Comparison of ENCODE assay signal across 23 cellular contexts in the genomic region with DNA sequence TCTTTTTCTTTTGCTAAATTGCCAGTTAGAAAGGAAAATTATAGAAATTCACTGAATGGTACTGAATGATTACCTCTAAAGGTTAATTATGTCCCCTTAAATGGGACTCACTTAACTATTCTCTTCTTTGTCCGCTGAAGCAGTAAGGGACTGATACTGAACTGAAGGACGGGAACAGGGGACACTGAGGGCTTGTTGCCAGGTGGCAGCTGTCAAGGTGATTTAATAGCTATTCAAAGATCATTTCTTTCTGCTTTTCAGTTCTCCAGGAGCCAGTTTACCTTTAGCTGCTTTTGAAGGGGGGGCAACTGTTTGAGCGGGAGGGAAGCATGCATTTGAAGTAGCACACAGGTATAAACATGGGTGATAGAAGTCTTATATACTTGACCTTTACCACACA.
DNase-seq lines count a peak whose midpoint lies in the region; ATAC-seq and TF ChIP-seq lines count a peak whose summit lies in the region.
"Had no signal": no experiment of that assay in that cellular context is flagged by ENCODE, and none has a peak within 500 bp of the region (broad histone marks: within the 10 kb centered on the region; RNA-seq: fewer than 3 reads in every experiment).

No MANE protein-coding gene starts in this region.

- intact Hi-C loops in dorsolateral prefrontal cortex (cut with DNase I): loop anchor here in 1 of 2 donors (10.0 kb wide), 1 partner anchor 63 kb away; no protein-coding TSS in a partner anchor

- peak overlapping the region in 57 of 59 donors; percentile 7 to 91 (median 71) for H3K27ac ChIP-seq in dorsolateral prefrontal cortex
- H3K27ac ChIP-seq: ascending aorta, esophagus squamous epithelium, gastroesophageal sphincter, neutrophil had no signal

- H3K27me3 ChIP-seq in dorsolateral prefrontal cortex: no peaks in the 10 kb centered on the region
- H3K27me3 ChIP-seq: ascending aorta, esophagus squamous epithelium, gastroesophageal sphincter, neutrophil had no signal

- TF ChIP-seq CTCF in dorsolateral prefrontal cortex (IDR thresholded peaks at IDR 0.05 in 54 of 56, conservative IDR thresholded peaks at IDR 0.05 in 2 of 56; ENCODE audit: low read depth in 1 of 56, partially characterized antibody in 56 of 56): no peak

- ATAC-seq in GM18861 (IDR thresholded peaks at IDR 0.05; ENCODE audit: unreplicated experiment) (no peak), left lobe of liver (no peak)
- ATAC-seq: activated T-cell treated with anti-CD3 and anti-CD28 coated beads, Interleukin-2, amount 50 U/mL, for 72 hours; effector memory CD8-positive, alpha-beta T cell; gastroesophageal sphincter had no signal

- H3K4me3 ChIP-seq in dorsolateral prefrontal cortex: peak overlapping the region in 6 of 59 donors; percentile 5 to 38 (median 14)
- H3K4me3 ChIP-seq: ascending aorta, esophagus squamous epithelium, gastroesophageal sphincter had no signal

- peak; percentile 95 for DNase-seq in NCI-H1105 (lab: John Stamatoyannopoulos, UW)
- peak; percentile 95 for DNase-seq in NCI-H187 treated with DMSO at 0.1 percent for 48 hours (lab: John Stamatoyannopoulos, UW)
- peak; percentile 100 for DNase-seq in NCI-H69 (lab: John Stamatoyannopoulos, UW)
- DNase-seq in dorsolateral prefrontal cortex: peak in 1 of 10 donors; percentile 30
- DNase-seq in ureter (ENCODE audit: low spot score): no peak
- no peak for DNase-seq in left lobe of liver (ENCODE audit: low spot score)
- DNase-seq: activated CD4-positive, CD25-positive, alpha-beta regulatory T cell treated with anti-CD3 and anti-CD28 coated beads, Interleukin-2, amount 50 U/mL, for 72 hours; activated CD8-positive, alpha-beta memory T cell treated with anti-CD3 and anti-CD28 coated beads for 24 hours; activated naive CD4-positive, alpha-beta T cell treated with anti-CD3 and anti-CD28 coated beads, Interleukin-2, amount 10 ng/mL, durations not matched to agents 7 days and 5 days; activated T-cell treated with anti-CD3 and anti-CD28 coated beads, Interleukin-2, amount 50 U/mL, for 72 hours; CD4-positive, alpha-beta memory T cell; effector memory CD8-positive, alpha-beta T cell; esophagus squamous epithelium; H7; kidney; small intestine; stimulated activated naive CD4-positive, alpha-beta T cell treated with Interleukin-2 at 50 U/mL for 16 hours; T-helper 9 cell; trophoblast cell had no signal

Comparison
In these comparisons a context has a peak if more than half of its experiments do, and no peak if none do; other contexts are left out.
1. DNase-seq: peak in NCI-H1105 (single experiment), NCI-H187 treated with DMSO at 0.1 percent for 48 hours (single experiment) and NCI-H69 (single experiment); none in ureter (single experiment) and left lobe of liver (single experiment).